Comparison of ENCODE assay signal across 20 cellular contexts in the genomic region with DNA sequence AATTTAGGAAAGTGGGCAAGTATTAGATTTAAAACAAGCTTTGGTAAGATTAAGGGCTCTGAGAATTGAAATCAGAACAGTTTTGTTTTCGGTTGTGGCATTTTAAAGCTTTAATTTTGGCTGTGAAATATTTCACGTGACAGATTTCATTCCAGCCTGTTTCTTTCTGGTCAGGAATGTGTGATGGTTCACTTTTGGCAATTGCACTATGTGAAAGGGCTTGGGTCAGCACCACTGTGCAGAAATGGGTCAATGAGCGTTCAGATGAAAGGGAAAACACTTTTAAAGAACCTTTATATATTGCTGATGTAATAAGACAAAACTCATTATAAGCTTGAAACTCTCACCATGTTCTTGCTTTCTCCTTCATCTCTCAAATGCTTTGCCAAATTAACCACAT. TPM values are rescaled to one million over a fixed set of nuclear protein-coding genes. Genes with fewer than 3 reads are reported as not detected.
DNase-seq lines count a peak whose midpoint lies in the region; ATAC-seq and TF ChIP-seq lines count a peak whose summit lies in the region.
"Had no signal": no experiment of that assay in that cellular context is flagged by ENCODE, and none has a peak within 500 bp of the region (broad histone marks: within the 10 kb centered on the region; RNA-seq: fewer than 3 reads in every experiment).

No MANE protein-coding gene starts in this region.

- no peak overlapping the region for H3K4me3 ChIP-seq in choroid plexus epithelial cell (ENCODE audit: low read depth, low read length)
- peak overlapping the region; percentile 39 for H3K4me3 ChIP-seq in left ventricle myocardium inferior
- H3K4me3 ChIP-seq: MG63 had no signal

- H3K36me3 ChIP-seq in left ventricle myocardium inferior = no peaks in the 10 kb centered on the region
- H3K36me3 ChIP-seq: MG63 had no signal

- H3K9me3 ChIP-seq in left ventricle myocardium inferior (replicated peaks) = no peaks in the 10 kb centered on the region
- H3K9me3 ChIP-seq: MG63 had no signal

- DNase-seq in AG20443 (ENCODE audit: low spot score) = peak; percentile 50
- peak; percentile 71 for DNase-seq in choroid plexus epithelial cell (ENCODE audit: low read depth)
- no peak for DNase-seq in left ventricle myocardium inferior
- DNase-seq in sciatic nerve (ENCODE audit: low spot score) = no peak
- no peak for DNase-seq in left lobe of liver (ENCODE audit: low spot score)
- DNase-seq in GM13977 (ENCODE audit: low spot score) = no peak
- DNase-seq in germinal center (ENCODE audit: low spot score) = no peak
- no peak for DNase-seq in stimulated activated CD4-positive, alpha-beta T cell treated with anti-CD3 and anti-CD28 coated beads, Interleukin-4, amount 100 ng/mL, for 1 hour
- DNase-seq: activated CD4-positive, CD25-positive, alpha-beta regulatory T cell treated with anti-CD3 and anti-CD28 coated beads, Interleukin-2, amount 50 U/mL, for 72 hours; activated CD8-positive, alpha-beta memory T cell treated with anti-CD3 and anti-CD28 coated beads for 24 hours; activated naive CD4-positive, alpha-beta T cell treated with anti-CD3 and anti-CD28 coated beads, Interleukin-2, amount 50 U/mL, for 16 hours; activated T-cell treated with anti-CD3 and anti-CD28 coated beads, Interleukin-2, amount 50 U/mL, for 48 hours; foreskin keratinocyte; GF-D8; MG63; NCI-H1436; NCI-H2171; NCI-H774; OCI-M1; SHP77 treated with DMSO at 0.1 percent for 48 hours had no signal

- in situ Hi-C loops in GM13977 (cut with MboI; ENCODE audit: low pct_unique_long_range_greater_than_20kb, low sequenced_read_pairs, unreplicated experiment) = no loop called here

- ATAC-seq in sciatic nerve (peak; percentile 76), left lobe of liver (no peak)
- ATAC-seq: foreskin keratinocyte had no signal

- intact Hi-C loops in left ventricle myocardium inferior (cut with micrococcal nuclease) = no loop called here
- intact Hi-C loops in sciatic nerve (cut with DNase I) = no loop called here

- H3K4me1 ChIP-seq in left ventricle myocardium inferior = peaks cover 57% of the 10 kb centered on the region
- H3K4me1 ChIP-seq: foreskin keratinocyte had no signal

- TF ChIP-seq CTCF in choroid plexus epithelial cell (conservative IDR thresholded peaks at IDR 0.05; ENCODE audit: low read depth, low read length) (no peak), left ventricle myocardium inferior (IDR thresholded peaks at IDR 0.05; ENCODE audit: borderline replicate concordance) (no peak), GM13977 (IDR thresholded peaks at IDR 0.05; ENCODE audit: extremely low read depth, insufficient read depth, missing control alignments) (no peak)

- H3K27ac ChIP-seq in left ventricle myocardium inferior (replicated peaks) = peak overlapping the region; percentile 67
- H3K27ac ChIP-seq: foreskin keratinocyte had no signal

- no peaks in the 10 kb centered on the region for H3K27me3 ChIP-seq in left ventricle myocardium inferior (ENCODE audit: low read depth)
- H3K27me3 ChIP-seq: foreskin keratinocyte, MG63 had no signal

RNA-seq across cellular contexts. Expression of a gene that starts 17.1 kb away (rescaled TPM):
- total RNA-seq in left ventricle myocardium inferior = 32.2 TPM
- 18.7 TPM for total RNA-seq in sciatic nerve
- 7.2 TPM for total RNA-seq in left lobe of liver

Comparison
In these comparisons a context has a peak if more than half of its experiments do, and no peak if none do; other contexts are left out.
1. DNase-seq: peak in AG20443 (single experiment) and choroid plexus epithelial cell (single experiment); none in left ventricle myocardium inferior (single experiment), sciatic nerve (single experiment), left lobe of liver (single experiment), GM13977 (single experiment), germinal center (single experiment) and stimulated activated CD4-positive, alpha-beta T cell treated with anti-CD3 and anti-CD28 coated beads, Interleukin-4, amount 100 ng/mL, for 1 hour (single experiment).